20 cellular contexts compared by ENCODE assay signal in genomic region chr5:36237756-36238155, GRCh38. TPM values are rescaled to one million over a fixed set of nuclear protein-coding genes. Genes with fewer than 3 reads are reported as not detected.
DNase-seq lines count a peak whose midpoint lies in the region; ATAC-seq and TF ChIP-seq lines count a peak whose summit lies in the region.
"Had no signal": no experiment of that assay in that cellular context is flagged by ENCODE, and none has a peak within 500 bp of the region (broad histone marks: within the 10 kb centered on the region; RNA-seq: fewer than 3 reads in every experiment).

No MANE protein-coding gene starts in this region.

- TF ChIP-seq EP300 in neural cell (conservative IDR thresholded peaks at IDR 0.05; ENCODE audit: poor library complexity, severe bottlenecking), result no peak

- H3K56ac ChIP-seq in mesendoderm (ENCODE audit: low read length), result no peak overlapping the region

- H3K9me2 ChIP-seq in DOHH2 (replicated peaks; ENCODE audit: control insufficient read depth, low read length) (no peaks in the 10 kb centered on the region), neural cell (ENCODE audit: insufficient read depth, low read length) (no peaks in the 10 kb centered on the region)

- H3K9ac ChIP-seq in mammary epithelial cell (ENCODE audit: insufficient read depth, low read length), result peak overlapping the region; percentile 10
- H3K9ac ChIP-seq in neural cell (ENCODE audit: low read length), result no peak overlapping the region
- no peak overlapping the region for H3K9ac ChIP-seq in mesendoderm (ENCODE audit: low read length)

- peaks cover 85% of the 10 kb centered on the region for H3K79me2 ChIP-seq in DOHH2 (ENCODE audit: control insufficient read depth, low read length)
- H3K79me2 ChIP-seq in mammary epithelial cell (ENCODE audit: insufficient read depth, low read length), result peaks cover 56% of the 10 kb centered on the region
- peaks cover 28% of the 10 kb centered on the region for H3K79me2 ChIP-seq in neural cell (replicated peaks; ENCODE audit: insufficient read depth, low read length)
- no peaks in the 10 kb centered on the region for H3K79me2 ChIP-seq in mesendoderm (ENCODE audit: control insufficient read depth, insufficient read depth, low read length)

- H4K20me1 ChIP-seq in DOHH2 (ENCODE audit: control insufficient read depth, insufficient read depth, low read depth, low read length) (no peaks in the 10 kb centered on the region), mammary epithelial cell (ENCODE audit: insufficient read depth, low read length) (no peaks in the 10 kb centered on the region), neural cell (ENCODE audit: insufficient read depth) (no peaks in the 10 kb centered on the region)

- peak overlapping the region; percentile 84 for H3K4me3 ChIP-seq in DOHH2 (ENCODE audit: low read length)
- H3K4me3 ChIP-seq in mammary epithelial cell (replicated peaks in 1 of 3; ENCODE audit: insufficient read depth in 1 of 3, low read depth in 2 of 3, low read length in 3 of 3), result no peak overlapping the region
- H3K4me3 ChIP-seq in neural cell (ENCODE audit: low read length), result peak overlapping the region; percentile 3
- no peak overlapping the region for H3K4me3 ChIP-seq in gastrocnemius medialis
- H3K4me3 ChIP-seq in mesendoderm (ENCODE audit: low read length), result no peak overlapping the region
- H3K4me3 ChIP-seq: ascending aorta, thoracic aorta had no signal

- H3K18ac ChIP-seq in mesendoderm (ENCODE audit: low read length), result no peak overlapping the region

- no peak overlapping the region for H2BK15ac ChIP-seq in mesendoderm (replicated peaks; ENCODE audit: low read depth)

- 73% methylated on average over 2 of the region's 2 CpGs for WGBS in mammary epithelial cell (ENCODE audit: low coverage, missing lambda C conversion rate)
- WGBS in mesendoderm (ENCODE audit: extremely low coverage, insufficient coverage, low lambda C conversion rate), result no CpG with 5 or more reads among the region's 2 CpGs

- dilution Hi-C loops in mammary epithelial cell (cut with HindIII; ENCODE audit: low sequenced_read_pairs), result no loop called here

- no peak overlapping the region for H2AK5ac ChIP-seq in mesendoderm (ENCODE audit: low read length)

- H4K5ac ChIP-seq in mesendoderm (ENCODE audit: low read length), result no peak overlapping the region

- peaks cover 72% of the 10 kb centered on the region for H3K4me1 ChIP-seq in DOHH2 (ENCODE audit: control insufficient read depth, low read length)
- H3K4me1 ChIP-seq in mammary epithelial cell (ENCODE audit: insufficient read depth, low read length), result peaks cover 18% of the 10 kb centered on the region
- peaks cover 41 to 59% of the 10 kb centered on the region in 2 donors for H3K4me1 ChIP-seq in gastrocnemius medialis
- peaks cover 2% of the 10 kb centered on the region for H3K4me1 ChIP-seq in mesendoderm (ENCODE audit: control insufficient read depth, low read depth, low read length)

- CTCF ChIA-PET in mammary epithelial cell (lab: Charles Lee; ENCODE audit: low non-redundant PET), result no interaction called here

- H2AFZ ChIP-seq in mammary epithelial cell (ENCODE audit: low read depth, low read length) (peak overlapping the region; percentile 28), neural cell (ENCODE audit: low read depth, low read length) (no peak overlapping the region)

- H3K23ac ChIP-seq in mesendoderm (ENCODE audit: low read length), result no peak overlapping the region

- no peak for ATAC-seq in HG03108 (IDR thresholded peaks at IDR 0.05; ENCODE audit: unreplicated experiment)
- no peak for ATAC-seq in gastrocnemius medialis
- no peak for ATAC-seq in GM21381 (IDR thresholded peaks at IDR 0.05; ENCODE audit: unreplicated experiment)
- ATAC-seq: sciatic nerve had no signal

- BruUV-seq in mammary epithelial cell (replicated peaks; lab: Mats Ljungman, UMichigan), result no TSS peak

- H3K4ac ChIP-seq in mesendoderm (ENCODE audit: low read depth, low read length), result no peak overlapping the region

- intact Hi-C loops in mammary epithelial cell (cut with micrococcal nuclease) (no loop called here), gastrocnemius medialis (cut with DNase I; ENCODE audit: low total_unique reads) (no loop called here)

- no peak for TF ChIP-seq RAD21 in neural cell (conservative IDR thresholded peaks at IDR 0.05)

- no peak overlapping the region for H2BK5ac ChIP-seq in mesendoderm (ENCODE audit: low read length)

- in situ Hi-C loops in mammary epithelial cell (cut with MboI; ENCODE audit: low sequenced_read_pairs in 2 of 2), result no loop called here
- in situ Hi-C loops in gastrocnemius medialis (cut with MboI; ENCODE audit: low sequenced_read_pairs in 4 of 4), result loop anchor here in 1 of 4 donors (25.0 kb wide), 1 partner anchor 650 kb away; the partner anchor contains the start of gene NIPBL

- H2BK120ac ChIP-seq in mesendoderm (ENCODE audit: low read depth, low read length), result no peak overlapping the region

- TF ChIP-seq CTCF in DOHH2 (IDR thresholded peaks at IDR 0.05; ENCODE audit: low read depth, low read length, poor library complexity, severe bottlenecking) (no peak), mammary epithelial cell (conservative IDR thresholded peaks at IDR 0.05 in 1 of 2, IDR thresholded peaks at IDR 0.05 in 1 of 2; ENCODE audit: extremely low read depth in 1 of 2, insufficient read depth in 1 of 2, low read depth in 1 of 2, low read length in 2 of 2) (no peak), neural cell (IDR thresholded peaks at IDR 0.05; ENCODE audit: poor library complexity, severe bottlenecking) (no peak), gastrocnemius medialis (IDR thresholded peaks at IDR 0.05 in 4 of 5, conservative IDR thresholded peaks at IDR 0.05 in 1 of 5) (no peak)

- no peak overlapping the region for H4K8ac ChIP-seq in mesendoderm (ENCODE audit: low read depth, low read length)

- H3K36me3 ChIP-seq in DOHH2 (ENCODE audit: control insufficient read depth, low read length), result peaks cover 23% of the 10 kb centered on the region
- no peaks in the 10 kb centered on the region for H3K36me3 ChIP-seq in mammary epithelial cell (ENCODE audit: insufficient read depth, low read length)
- H3K36me3 ChIP-seq in neural cell (ENCODE audit: insufficient read depth, low read length), result no peaks in the 10 kb centered on the region
- no peaks in the 10 kb centered on the region for H3K36me3 ChIP-seq in gastrocnemius medialis
- H3K36me3 ChIP-seq in mesendoderm (ENCODE audit: control insufficient read depth, insufficient read depth, low read length), result no peaks in the 10 kb centered on the region
- H3K36me3 ChIP-seq: ascending aorta, thoracic aorta had no signal

- H3K9me3 ChIP-seq in DOHH2 (ENCODE audit: control insufficient read depth, insufficient read depth, low read length), result peaks cover 6% of the 10 kb centered on the region
- H3K9me3 ChIP-seq in mammary epithelial cell (replicated peaks; ENCODE audit: insufficient read depth, low read length), result no peaks in the 10 kb centered on the region
- H3K9me3 ChIP-seq in neural cell (ENCODE audit: low read length), result no peaks in the 10 kb centered on the region
- no peaks in the 10 kb centered on the region for H3K9me3 ChIP-seq in gastrocnemius medialis
- H3K9me3 ChIP-seq: ascending aorta, thoracic aorta had no signal

- DNase-seq in NCI-H82 (lab: John Stamatoyannopoulos, UW), result peak; percentile 33
- peak; percentile 40 for DNase-seq in mammary epithelial cell
- no peak for DNase-seq in gastrocnemius medialis
- DNase-seq in mesendoderm, result no peak
- DNase-seq: activated naive CD4-positive, alpha-beta T cell treated with Interleukin-2 at 50 U/mL for 16 hours; AML-193; Calu3; GOT3; mesenchymal stem cell; MM.1S; NCI-H2029; NCI-H526; stimulated activated CD4-positive, alpha-beta T cell treated with anti-CD3 and anti-CD28 coated beads, Interleukin-4, amount 100 ng/mL, for 1 hour had no signal

- no peak for TF ChIP-seq POLR2A in gastrocnemius medialis (IDR thresholded peaks at IDR 0.05)

- H3F3A ChIP-seq in DOHH2 (ENCODE audit: control insufficient read depth, insufficient read depth), result peaks cover 16% of the 10 kb centered on the region
- no peaks in the 10 kb centered on the region for H3F3A ChIP-seq in neural cell (ENCODE audit: insufficient read depth, low read length, poor library complexity, severe bottlenecking)

- no peaks in the 10 kb centered on the region for H3K79me1 ChIP-seq in mesendoderm (ENCODE audit: low read length)

- H3K27ac ChIP-seq in DOHH2 (ENCODE audit: low read depth, low read length), result peak overlapping the region; percentile 79
- no peak overlapping the region for H3K27ac ChIP-seq in mammary epithelial cell (ENCODE audit: insufficient read depth, low read depth, low read length)
- H3K27ac ChIP-seq in neural cell (ENCODE audit: low read length), result no peak overlapping the region
- peak overlapping the region in 1 of 4 donors; percentile 16 for H3K27ac ChIP-seq in gastrocnemius medialis
- H3K27ac ChIP-seq in mesendoderm (ENCODE audit: low read depth, low read length), result no peak overlapping the region
- H3K27ac ChIP-seq: thoracic aorta had no signal

- H3K27me3 ChIP-seq in DOHH2 (ENCODE audit: control insufficient read depth, low read length) (no peaks in the 10 kb centered on the region), mammary epithelial cell (ENCODE audit: insufficient read depth, low read length) (no peaks in the 10 kb centered on the region), neural cell (ENCODE audit: insufficient read depth, low read depth, low read length) (no peaks in the 10 kb centered on the region), gastrocnemius medialis (no peaks in the 10 kb centered on the region), mesendoderm (ENCODE audit: insufficient read depth, low read length, poor library complexity) (no peaks in the 10 kb centered on the region)
- H3K27me3 ChIP-seq: ascending aorta had no signal

- H3K4me2 ChIP-seq in DOHH2 (ENCODE audit: low read length) (peak overlapping the region; percentile 78), mammary epithelial cell (ENCODE audit: insufficient read depth, low read depth, low read length) (peak overlapping the region; percentile 2), neural cell (ENCODE audit: low read length) (no peak overlapping the region), mesendoderm (ENCODE audit: low read length) (no peak overlapping the region)

TF ChIP-seq in neural cell, 6 proteins besides CTCF, POLR2A, EP300 and RAD21 (continues in another document):
- TF ChIP-seq TAF1 (IDR thresholded peaks at IDR 0.05; ENCODE audit: low read depth), result no peak

RNA-seq across cellular contexts. Expression of gene NADK2, which starts 4.0 kb away (rescaled TPM):
- total RNA-seq in mammary epithelial cell, result 10 to 100 TPM; 18.5 to 21.1 TPM
- polyA plus RNA-seq in mammary epithelial cell, result 6.6 TPM
- polyA minus RNA-seq in mammary epithelial cell, result 22.0 TPM
- polyA plus RNA-seq in neural cell, result 59.1 and 66.8 TPM in 2 replicates
- polyA minus RNA-seq in neural cell, result 62.6 and 67.4 TPM in 2 replicates
- total RNA-seq in gastrocnemius medialis, result 10 to 100 TPM; 23.6 to 34.4 (median 27.8) TPM
- 6.0 TPM for polyA plus RNA-seq in mesendoderm (2013, experiment 1 of 2)
- 5.9 TPM for polyA plus RNA-seq in mesendoderm (2013, experiment 2 of 2)

Comparison
In these comparisons a context has a peak if more than half of its experiments do, and no peak if none do; other contexts are left out.
1. H3K4me2 ChIP-seq: peak in DOHH2 (single experiment) and mammary epithelial cell (single experiment); none in neural cell (single experiment) and mesendoderm (single experiment).
2. H3K4me3 ChIP-seq: peak in DOHH2 (single experiment) and neural cell (single experiment); none in mammary epithelial cell (0 of 3), gastrocnemius medialis (0 of 4) and mesendoderm (single experiment).
3. DNase-seq: peak in NCI-H82 (single experiment) and mammary epithelial cell (single experiment); none in gastrocnemius medialis (0 of 2) and mesendoderm (single experiment).